Comparison of ENCODE assay signal across 17 cellular contexts in genomic region chr2:230878599-230878965, GRCh38. TPM values are rescaled to one million over a fixed set of nuclear protein-coding genes. Genes with fewer than 3 reads are reported as not detected.
DNase-seq lines count a peak whose midpoint lies in the region; ATAC-seq and TF ChIP-seq lines count a peak whose summit lies in the region.
"Had no signal": no experiment of that assay in that cellular context is flagged by ENCODE, and none has a peak within 500 bp of the region (broad histone marks: within the 10 kb centered on the region; RNA-seq: fewer than 3 reads in every experiment).

No MANE protein-coding gene starts in this region.

- no peaks in the 10 kb centered on the region for H3K79me2 ChIP-seq in mammary epithelial cell (ENCODE audit: insufficient read depth, low read length)
- H3K79me2 ChIP-seq: parathyroid adenoma had no signal

- peak overlapping the region in 8 of 11 experiments; percentile 31 to 68 (median 57); a peak in 17 of 22 replicates for H3K9ac ChIP-seq in BLaER1 treated with 17β-estradiol and CSF1 and Interleukin-3, amounts not matched to agents 10 nM and 100 nM
- no peak overlapping the region for H3K9ac ChIP-seq in mammary epithelial cell (ENCODE audit: insufficient read depth, low read length)
- H3K9ac ChIP-seq: parathyroid adenoma had no signal

- H3K27me3 ChIP-seq in BLaER1 treated with 17β-estradiol and CSF1 and Interleukin-3, amounts not matched to agents 10 nM and 100 nM, result no peaks in the 10 kb centered on the region
- H3K27me3 ChIP-seq in mammary epithelial cell (ENCODE audit: insufficient read depth, low read length), result no peaks in the 10 kb centered on the region
- H3K27me3 ChIP-seq: uterus had no signal

- peak overlapping the region; percentile 50 for H3K4me3 Mint-ChIP-seq in natural killer cell treated with Interleukin-12 subunit alpha and Interleukin-12 subunit beta and Interleukin-15 and Interleukin-18, amount 100 ng/mL, for 72 hours
- H3K4me3 Mint-ChIP-seq: activated CD4-positive, alpha-beta memory T cell treated with anti-CD3 and anti-CD28 coated beads, Interleukin-2, amount 10 ng/mL, durations not matched to agents 7 days and 5 days; activated naive CD4-positive, alpha-beta T cell treated with anti-CD3 and anti-CD28 coated beads, Interleukin-2, amount 50 U/mL, for 24 hours had no signal

- H3K9me3 ChIP-seq in BLaER1 treated with 17β-estradiol and CSF1 and Interleukin-3, amounts not matched to agents 10 nM and 100 nM (replicated peaks in 1 of 11), result no peaks in the 10 kb centered on the region
- no peaks in the 10 kb centered on the region for H3K9me3 ChIP-seq in KOPT-K1 (ENCODE audit: insufficient read depth, low read length, poor library complexity, severe bottlenecking)
- H3K9me3 ChIP-seq in mammary epithelial cell (replicated peaks; ENCODE audit: insufficient read depth, low read length), result no peaks in the 10 kb centered on the region
- H3K9me3 ChIP-seq: uterus had no signal

- H3K9me3 Mint-ChIP-seq in natural killer cell treated with Interleukin-12 subunit alpha and Interleukin-12 subunit beta and Interleukin-15 and Interleukin-18, amount 100 ng/mL, for 72 hours, result no peaks in the 10 kb centered on the region
- H3K9me3 Mint-ChIP-seq: activated CD4-positive, alpha-beta memory T cell treated with anti-CD3 and anti-CD28 coated beads, Interleukin-2, amount 10 ng/mL, durations not matched to agents 7 days and 5 days; activated naive CD4-positive, alpha-beta T cell treated with anti-CD3 and anti-CD28 coated beads, Interleukin-2, amount 50 U/mL, for 24 hours had no signal

- H3K4me1 ChIP-seq in BLaER1 treated with 17β-estradiol and CSF1 and Interleukin-3, amounts not matched to agents 10 nM and 100 nM, result peaks cover 36 to 70% (median 59%) of the 10 kb centered on the region in 10 experiments
- H3K4me1 ChIP-seq in mammary epithelial cell (ENCODE audit: insufficient read depth, low read length), result no peaks in the 10 kb centered on the region
- H3K4me1 ChIP-seq: parathyroid adenoma, uterus had no signal

- no peak overlapping the region for H2AFZ ChIP-seq in mammary epithelial cell (ENCODE audit: low read depth, low read length)
- H2AFZ ChIP-seq: parathyroid adenoma had no signal

- in situ Hi-C loops in mammary epithelial cell (cut with MboI; ENCODE audit: low sequenced_read_pairs in 2 of 2), result no loop called here

- WGBS in mammary epithelial cell (ENCODE audit: low coverage, missing lambda C conversion rate), result 69% methylated on average over 5 of the region's 7 CpGs

- peak overlapping the region in 1 of 2 donors; percentile 82 for H3K27ac Mint-ChIP-seq in natural killer cell treated with Interleukin-12 subunit alpha and Interleukin-12 subunit beta and Interleukin-15 and Interleukin-18, amount 100 ng/mL, for 72 hours
- H3K27ac Mint-ChIP-seq: activated naive CD4-positive, alpha-beta T cell treated with anti-CD3 and anti-CD28 coated beads, Interleukin-2, amount 50 U/mL, for 24 hours had no signal

- peaks cover 37 to 61% (median 49%) of the 10 kb centered on the region in 11 experiments for H3K36me3 ChIP-seq in BLaER1 treated with 17β-estradiol and CSF1 and Interleukin-3, amounts not matched to agents 10 nM and 100 nM
- peaks cover 40% of the 10 kb centered on the region for H3K36me3 ChIP-seq in KOPT-K1 (ENCODE audit: insufficient read depth, low read length)
- no peaks in the 10 kb centered on the region for H3K36me3 ChIP-seq in mammary epithelial cell (ENCODE audit: insufficient read depth, low read length)
- H3K36me3 ChIP-seq: uterus had no signal

- intact Hi-C loops in mammary epithelial cell (cut with micrococcal nuclease), result no loop called here

- ATAC-seq in natural killer cell treated with Interleukin-12 subunit alpha and Interleukin-12 subunit beta and Interleukin-15 and Interleukin-18, amount 100 ng/mL, for 72 hours, result no peak
- no peak for ATAC-seq in GM19395 (IDR thresholded peaks at IDR 0.05; ENCODE audit: unreplicated experiment)
- ATAC-seq in GM21619 (IDR thresholded peaks at IDR 0.05; ENCODE audit: unreplicated experiment), result no peak

- peaks cover 28 to 32% of the 10 kb centered on the region in 2 donors for H3K27me3 Mint-ChIP-seq in natural killer cell treated with Interleukin-12 subunit alpha and Interleukin-12 subunit beta and Interleukin-15 and Interleukin-18, amount 100 ng/mL, for 72 hours
- H3K27me3 Mint-ChIP-seq: activated naive CD4-positive, alpha-beta T cell treated with anti-CD3 and anti-CD28 coated beads, Interleukin-2, amount 50 U/mL, for 24 hours had no signal

- no peak for DNase-seq in mammary epithelial cell
- no peak for DNase-seq in natural killer cell treated with Interleukin-12 subunit alpha and Interleukin-12 subunit beta and Interleukin-15 and Interleukin-18, amount 100 ng/mL, for 72 hours (ENCODE audit: low spot score)
- no peak for DNase-seq in NCI-H748 treated with DMSO at 0.1 percent for 48 hours (lab: John Stamatoyannopoulos, UW)
- no peak for DNase-seq in NCI-H345 (lab: John Stamatoyannopoulos, UW)
- DNase-seq: activated CD4-positive, alpha-beta memory T cell treated with anti-CD3 and anti-CD28 coated beads, Interleukin-2, amount 10 ng/mL, durations not matched to agents 7 days and 5 days; EL; HCEC 1CT; mesendoderm; stimulated activated CD8-positive, alpha-beta memory T cell treated with anti-CD3 and anti-CD28 coated beads, Interleukin-4, amount 100 ng/mL, for 48 hours; T-helper 2 cell; uterus had no signal

- CTCF ChIA-PET in mammary epithelial cell (lab: Charles Lee; ENCODE audit: low non-redundant PET), result no interaction called here

- dilution Hi-C loops in mammary epithelial cell (cut with HindIII; ENCODE audit: low sequenced_read_pairs), result loop anchor here (5.0 kb wide), 2 partner anchors 34 to 36 kb away; no protein-coding TSS in a partner anchor

- H3K27ac ChIP-seq in BLaER1 treated with 17β-estradiol and CSF1 and Interleukin-3, amounts not matched to agents 10 nM and 100 nM, result peak overlapping the region in 8 of 11 experiments; percentile 50 to 73 (median 68); a peak in 16 of 22 replicates
- peak overlapping the region; percentile 80 for H3K27ac ChIP-seq in KOPT-K1 (ENCODE audit: low read depth, low read length, poor library complexity, severe bottlenecking)
- no peak overlapping the region for H3K27ac ChIP-seq in mammary epithelial cell (ENCODE audit: insufficient read depth, low read depth, low read length)
- H3K27ac ChIP-seq: parathyroid adenoma, uterus had no signal

- H3K4me3 ChIP-seq in BLaER1 treated with 17β-estradiol and CSF1 and Interleukin-3, amounts not matched to agents 10 nM and 100 nM, result peak overlapping the region in 1 of 10 experiments; percentile 10; a peak in 1 of 20 replicates
- H3K4me3 ChIP-seq in mammary epithelial cell (replicated peaks in 1 of 3; ENCODE audit: insufficient read depth in 1 of 3, low read depth in 2 of 3, low read length in 3 of 3), result no peak overlapping the region
- H3K4me3 ChIP-seq: uterus had no signal

- peak overlapping the region; percentile 24 to 85 (median 72) for H3K4me2 ChIP-seq in BLaER1 treated with 17β-estradiol and CSF1 and Interleukin-3, amounts not matched to agents 10 nM and 100 nM
- no peak overlapping the region for H3K4me2 ChIP-seq in mammary epithelial cell (ENCODE audit: insufficient read depth, low read depth, low read length)

- TSS peak; percentile 51 for BruUV-seq in mammary epithelial cell (replicated peaks; lab: Mats Ljungman, UMichigan)

- H3K36me3 Mint-ChIP-seq in natural killer cell treated with Interleukin-12 subunit alpha and Interleukin-12 subunit beta and Interleukin-15 and Interleukin-18, amount 100 ng/mL, for 72 hours, result no peaks in the 10 kb centered on the region

- TF ChIP-seq CTCF in mammary epithelial cell (conservative IDR thresholded peaks at IDR 0.05 in 1 of 2, IDR thresholded peaks at IDR 0.05 in 1 of 2; ENCODE audit: extremely low read depth in 1 of 2, insufficient read depth in 1 of 2, low read depth in 1 of 2, low read length in 2 of 2), result no peak

- H4K20me1 ChIP-seq in BLaER1 treated with 17β-estradiol and CSF1 and Interleukin-3, amounts not matched to agents 10 nM and 100 nM, result peaks cover 7 to 51% (median 16%) of the 10 kb centered on the region in 11 experiments; a peak in 17 of 22 replicates
- H4K20me1 ChIP-seq in mammary epithelial cell (ENCODE audit: insufficient read depth, low read length), result no peaks in the 10 kb centered on the region

- H3K4me1 Mint-ChIP-seq in natural killer cell treated with Interleukin-12 subunit alpha and Interleukin-12 subunit beta and Interleukin-15 and Interleukin-18, amount 100 ng/mL, for 72 hours (ENCODE audit: low read depth in 2 of 2), result peaks cover 24 to 27% of the 10 kb centered on the region in 2 donors

RNA-seq across cellular contexts. Expression of gene ITM2C, which starts 13.8 kb away (rescaled TPM):
- 10 to 100 TPM; 24.8 to 47.1 TPM for total RNA-seq in mammary epithelial cell
- polyA plus RNA-seq in mammary epithelial cell, result 66.2 TPM
- 77.9 TPM for polyA minus RNA-seq in mammary epithelial cell
- total RNA-seq in natural killer cell treated with Interleukin-12 subunit alpha and Interleukin-12 subunit beta and Interleukin-15 and Interleukin-18, amount 100 ng/mL, for 72 hours, result 10 to 100 TPM in 1 of 2 donors, 1 to 10 TPM in 1; 2.7 to 21.7 TPM

RNA-seq across cellular contexts. Expression of gene GPR55, which starts 46.5 kb away (rescaled TPM):
- total RNA-seq in mammary epithelial cell, result not detected
- polyA plus RNA-seq in mammary epithelial cell, result not detected
- not detected for polyA minus RNA-seq in mammary epithelial cell
- total RNA-seq in natural killer cell treated with Interleukin-12 subunit alpha and Interleukin-12 subunit beta and Interleukin-15 and Interleukin-18, amount 100 ng/mL, for 72 hours, result 1 to 10 TPM in 1 of 2 donors, under 1 TPM in 1; 0.26 to 5.5 TPM
- total RNA-seq: uterus had no signal
